Comparison of ENCODE assay signal across 8 cellular contexts in genomic region chr4:107989162-107989536, GRCh38. TPM values are rescaled to one million over a fixed set of nuclear protein-coding genes. Genes with fewer than 3 reads are reported as not detected.
DNase-seq lines count a peak whose midpoint lies in the region; ATAC-seq and TF ChIP-seq lines count a peak whose summit lies in the region.

No MANE protein-coding gene starts in this region.

- H3K27ac Mint-ChIP-seq in Caco-2 (ENCODE audit: unreplicated experiment) = no peak overlapping the region

- H2AFZ ChIP-seq in mesenchymal stem cell (ENCODE audit: low read depth, low read length) = no peak overlapping the region

- ATAC-seq in HG03520 (IDR thresholded peaks at IDR 0.05; ENCODE audit: unreplicated experiment) (peak; percentile 15), HG02642 (IDR thresholded peaks at IDR 0.05; ENCODE audit: poor library complexity, unreplicated experiment) (no peak)

- 31% methylated on average over 8 of the region's 8 CpGs for WGBS in mesenchymal stem cell

- H3K27me3 ChIP-seq in Caco-2 (replicated peaks; ENCODE audit: control insufficient read depth, insufficient read depth, low read length) (no peaks in the 10 kb centered on the region), brain microvascular endothelial cell (replicated peaks) (no peaks in the 10 kb centered on the region), mesenchymal stem cell (ENCODE audit: control insufficient read depth in 1 of 2, insufficient read depth in 1 of 2, low read length in 2 of 2) (no peaks in the 10 kb centered on the region)

- no peak overlapping the region for H3K14ac ChIP-seq in mesenchymal stem cell (ENCODE audit: low read length in 2 of 2)

- H3K4me2 ChIP-seq in mesenchymal stem cell (ENCODE audit: low read length, poor library complexity, severe bottlenecking) = peak overlapping the region; percentile 80

- no peak overlapping the region for H2BK12ac ChIP-seq in mesenchymal stem cell (ENCODE audit: low read length in 2 of 2)

- no peak overlapping the region for H3K4ac ChIP-seq in mesenchymal stem cell (ENCODE audit: low read depth in 1 of 2, low read length in 2 of 2)

- H3K9me3 ChIP-seq in Caco-2 = no peaks in the 10 kb centered on the region
- H3K9me3 ChIP-seq in mesenchymal stem cell (ENCODE audit: control insufficient read depth, low read length) = no peaks in the 10 kb centered on the region

- peak overlapping the region; percentile 90 for H3K4me3 Mint-ChIP-seq in Caco-2 (ENCODE audit: unreplicated experiment)

- H3K4me1 Mint-ChIP-seq in Caco-2 (ENCODE audit: low read depth, unreplicated experiment) = peaks cover 13% of the 10 kb centered on the region

- H2BK15ac ChIP-seq in mesenchymal stem cell (ENCODE audit: low read depth, poor library complexity, severe bottlenecking) = no peak overlapping the region

- H3K27me3 Mint-ChIP-seq in Caco-2 (ENCODE audit: insufficient read depth, unreplicated experiment) = no peaks in the 10 kb centered on the region

- BruUV-seq in Caco-2 (replicated peaks; lab: Mats Ljungman, UMichigan) = TSS peak; percentile 74

- H3K18ac ChIP-seq in mesenchymal stem cell (ENCODE audit: low read depth in 1 of 2, low read length in 2 of 2) = no peak overlapping the region

- no peaks in the 10 kb centered on the region for H3K4me1 ChIP-seq in Caco-2
- peaks cover 2% of the 10 kb centered on the region for H3K4me1 ChIP-seq in mesenchymal stem cell (ENCODE audit: control insufficient read depth, insufficient read depth, low read depth, low read length)

- no peaks in the 10 kb centered on the region for H3K36me3 Mint-ChIP-seq in Caco-2 (ENCODE audit: insufficient read depth, unreplicated experiment)

- in situ Hi-C loops in brain microvascular endothelial cell (cut with HindIII; ENCODE audit: low pct_ligation_motif_present, low sequenced_read_pairs) = no loop called here

- no peak overlapping the region for H3K23ac ChIP-seq in mesenchymal stem cell (ENCODE audit: low read length in 2 of 2)

- H3K36me3 ChIP-seq in Caco-2 (ENCODE audit: control insufficient read depth, insufficient read depth, low read length) = no peaks in the 10 kb centered on the region
- H3K36me3 ChIP-seq in brain microvascular endothelial cell (replicated peaks) = no peaks in the 10 kb centered on the region
- H3K36me3 ChIP-seq in mesenchymal stem cell (ENCODE audit: control insufficient read depth in 1 of 2, insufficient read depth in 2 of 2, low read depth in 1 of 2, low read length in 2 of 2) = no peaks in the 10 kb centered on the region

- H3K4me3 ChIP-seq in Caco-2 (ENCODE audit: low read depth, low read length) (peak overlapping the region; percentile 95), brain microvascular endothelial cell (ENCODE audit: low read depth, low read length) (peak overlapping the region; percentile 84), mesenchymal stem cell (ENCODE audit: insufficient read depth in 1 of 2, low read depth in 1 of 2, low read length in 2 of 2) (peak overlapping the region in 1 of 2 experiments; percentile 86)

- H2BK5ac ChIP-seq in mesenchymal stem cell (ENCODE audit: low read depth, low read length, poor library complexity, severe bottlenecking) = no peak overlapping the region

- H2AK5ac ChIP-seq in mesenchymal stem cell (ENCODE audit: low read length, severe bottlenecking) = no peak overlapping the region

- H3K27ac ChIP-seq in brain microvascular endothelial cell = no peak overlapping the region
- no peak overlapping the region for H3K27ac ChIP-seq in mesenchymal stem cell (ENCODE audit: low read length, poor library complexity, severe bottlenecking)

- CTCF ChIA-PET in Caco-2 (lab: Charles Lee) = no interaction called here

- H3K79me1 ChIP-seq in mesenchymal stem cell (replicated peaks; ENCODE audit: low read length, poor library complexity, severe bottlenecking) = peaks cover 7% of the 10 kb centered on the region

- H4K8ac ChIP-seq in mesenchymal stem cell (ENCODE audit: low read length) = no peak overlapping the region

- H2BK120ac ChIP-seq in mesenchymal stem cell (ENCODE audit: low read depth, low read length) = no peak overlapping the region

- no peaks in the 10 kb centered on the region for H3K9me3 Mint-ChIP-seq in Caco-2 (ENCODE audit: unreplicated experiment)

- intact Hi-C loops in Caco-2 (cut with micrococcal nuclease; ENCODE audit: unreplicated experiment) = loop anchor here (5.0 kb wide), 1 partner anchor 57 kb away; the partner anchor contains the start of gene CYP2U1

- no peak overlapping the region for H4K91ac ChIP-seq in mesenchymal stem cell (ENCODE audit: low read length)

- TF ChIP-seq CTCF in Caco-2 (IDR thresholded peaks at IDR 0.05; ENCODE audit: insufficient read depth in 1 of 2, low read depth in 1 of 2, low read length in 1 of 2, severe bottlenecking in 1 of 2, unreplicated experiment in 1 of 2) (no peak), brain microvascular endothelial cell (IDR thresholded peaks at IDR 0.05; ENCODE audit: low read depth, low read length, missing control alignments) (no peak)

- POLR2A ChIA-PET in Caco-2 (lab: Charles Lee) = interaction anchor here (1.6 kb wide), 1 partner anchor 269 kb away, joined by 5 read pairs; the partner anchor contains the start of gene PAPSS1

- DNase-seq in Caco-2 (no peak), brain microvascular endothelial cell (no peak), mesenchymal stem cell (no peak), amygdala (lab: John Stamatoyannopoulos, UW) (no peak), SHP77 (lab: John Stamatoyannopoulos, UW) (no peak)
- no peak for DNase-seq in stimulated activated CD4-positive, alpha-beta T cell treated with anti-CD3 and anti-CD28 coated beads, Interleukin-4, amount 100 ng/mL, for 4 hours

- peak overlapping the region; percentile 92 for H3K9ac ChIP-seq in mesenchymal stem cell (ENCODE audit: low read length)

RNA-seq across cellular contexts. Expression of gene HADH, which starts 0.5 kb away (rescaled TPM):
- 35.8 and 38.1 TPM in 2 replicates for total RNA-seq in Caco-2 (2022)
- polyA plus RNA-seq in mesenchymal stem cell (2013, experiment 1 of 2) = 14.1 TPM
- polyA plus RNA-seq in mesenchymal stem cell (2013, experiment 2 of 2) = 14.6 TPM

RNA-seq across cellular contexts. Expression of gene CYP2U1, which starts 57.8 kb away (rescaled TPM):
- 1.4 and 1.7 TPM in 2 replicates for total RNA-seq in Caco-2 (2022)
- polyA plus RNA-seq in mesenchymal stem cell (2013, experiment 1 of 2) = 4.3 TPM
- 4.6 TPM for polyA plus RNA-seq in mesenchymal stem cell (2013, experiment 2 of 2)
